ENCODE assay signal across 11 cellular contexts in genomic region chr15:39213385-39213840, GRCh38.
DNase-seq lines count a peak whose midpoint lies in the region; ATAC-seq and TF ChIP-seq lines count a peak whose summit lies in the region.
"Had no signal": no experiment of that assay in that cellular context is flagged by ENCODE, and none has a peak within 500 bp of the region (broad histone marks: within the 10 kb centered on the region; RNA-seq: fewer than 3 reads in every experiment).

No MANE protein-coding gene starts in this region.

- H3K4me3 ChIP-seq in AG10803 (ENCODE audit: low read length) (no peak overlapping the region), PC-9 (0 out of 2 replicates have a peak overlapping the region, but pooled peaks have one; percentile 26), fibroblast of lung (replicated peaks in 1 of 4; ENCODE audit: control extremely low read depth in 1 of 4, insufficient read depth in 1 of 4, low read depth in 3 of 4, low read length in 4 of 4) (no peak overlapping the region), mesodermal cell (ENCODE audit: extremely low read depth, insufficient read depth, low read length, poor library complexity, severe bottlenecking) (no peak overlapping the region)
- H3K4me3 ChIP-seq: BLaER1 treated with 17β-estradiol and CSF1 and Interleukin-3, amounts not matched to agents 10 nM and 100 nM; skin epidermis had no signal

- intact Hi-C loops in PC-9 (cut with micrococcal nuclease; ENCODE audit: unreplicated experiment), result loop anchor here (1.0 kb wide), 4 partner anchors 17 to 367 kb away; no protein-coding TSS in a partner anchor

- H3K9me3 ChIP-seq in PC-9 (ENCODE audit: insufficient read depth, low read depth) (peaks cover 13% of the 10 kb centered on the region), fibroblast of lung (ENCODE audit: control insufficient read depth, insufficient read depth, low read depth, low read length) (no peaks in the 10 kb centered on the region), mesodermal cell (ENCODE audit: control insufficient read depth, low read length) (peaks cover 31% of the 10 kb centered on the region)

- POLR2A ChIA-PET in PC-9 (lab: Charles Lee; ENCODE audit: unreplicated experiment), result interaction anchor here (0.5 to 1.2 kb wide), 18 partner anchors 9 to 532 kb away, joined by 3 to 36 read pairs (median 6); partner anchors contain the start of gene THBS1

- WGBS in mesodermal cell (ENCODE audit: insufficient coverage in 2 of 2), 2 experiments, result 30 to 31% methylated on average over 3 to 7 of the region's 7 CpGs

- H3K27ac ChIP-seq in PC-9 (peak overlapping the region; percentile 77), fibroblast of lung (ENCODE audit: insufficient read depth, low read length) (peak overlapping the region; percentile 45), mesodermal cell (ENCODE audit: low read depth, low read length, severe bottlenecking) (peak overlapping the region; percentile 97)
- H3K27ac ChIP-seq: BLaER1 treated with 17β-estradiol and CSF1 and Interleukin-3, amounts not matched to agents 10 nM and 100 nM; skin epidermis; VCaP had no signal

- TF ChIP-seq CTCF in AG10803 (conservative IDR thresholded peaks at IDR 0.05; ENCODE audit: low read length) (no peak), PC-9 (conservative IDR thresholded peaks at IDR 0.05) (no peak), fibroblast of lung (conservative IDR thresholded peaks at IDR 0.05 in 1 of 2, IDR thresholded peaks at IDR 0.05 in 1 of 2; ENCODE audit: low read depth in 1 of 2, low read length in 2 of 2) (no peak)

- H2AFZ ChIP-seq in PC-9 (no peak overlapping the region), fibroblast of lung (ENCODE audit: low read length) (no peak overlapping the region)

- H3K27me3 ChIP-seq in PC-9 (ENCODE audit: insufficient read depth, low read depth) (no peaks in the 10 kb centered on the region), fibroblast of lung (ENCODE audit: control insufficient read depth, insufficient read depth, low read length) (no peaks in the 10 kb centered on the region)
- H3K27me3 ChIP-seq: BLaER1 treated with 17β-estradiol and CSF1 and Interleukin-3, amounts not matched to agents 10 nM and 100 nM had no signal

- H3F3A ChIP-seq in PC-9 (ENCODE audit: insufficient read depth, low read depth), result peaks cover 14% of the 10 kb centered on the region

- no peak for ATAC-seq in HG03354 (IDR thresholded peaks at IDR 0.05; ENCODE audit: poor library complexity, severe bottlenecking, unreplicated experiment)
- no peak for ATAC-seq in GM19467 (IDR thresholded peaks at IDR 0.05; ENCODE audit: unreplicated experiment)
- no peak for ATAC-seq in HG02970 (IDR thresholded peaks at IDR 0.05; ENCODE audit: low FRiP score, unreplicated experiment)
- no peak for ATAC-seq in HG02678 (IDR thresholded peaks at IDR 0.05; ENCODE audit: unreplicated experiment)

- DNase-seq in AG10803 (ENCODE audit: low read depth) (peak; percentile 95), PC-9 (peak; percentile 85 to 97), fibroblast of lung (ENCODE audit: low read depth in 2 of 2) (peak; percentile 88 to 100)

- no TSS peak for BruUV-seq in PC-9 (replicated peaks; lab: Mats Ljungman, UMichigan)

- H4K20me1 ChIP-seq in PC-9 (ENCODE audit: insufficient read depth) (no peaks in the 10 kb centered on the region), fibroblast of lung (ENCODE audit: control insufficient read depth, extremely low read depth, insufficient read depth, low read length) (no peaks in the 10 kb centered on the region)
- H4K20me1 ChIP-seq: BLaER1 treated with 17β-estradiol and CSF1 and Interleukin-3, amounts not matched to agents 10 nM and 100 nM had no signal

- peak overlapping the region; percentile 46 for H3K4me2 ChIP-seq in PC-9
- no peak overlapping the region for H3K4me2 ChIP-seq in fibroblast of lung (ENCODE audit: extremely low read depth, insufficient read depth, low read length)
- H3K4me2 ChIP-seq: BLaER1 treated with 17β-estradiol and CSF1 and Interleukin-3, amounts not matched to agents 10 nM and 100 nM had no signal

- CTCF ChIA-PET in PC-9 (lab: Charles Lee), result interaction anchor here (0.6 to 1.3 kb wide), 3 partner anchors 17 to 367 kb away, joined by 3 to 5 read pairs (median 4); partner anchors contain the start of gene THBS1

- no peaks in the 10 kb centered on the region for H3K79me2 ChIP-seq in PC-9 (ENCODE audit: low read depth)
- H3K79me2 ChIP-seq in fibroblast of lung (ENCODE audit: control insufficient read depth, insufficient read depth, low read length), result no peaks in the 10 kb centered on the region

- peaks cover 16% of the 10 kb centered on the region for H3K4me1 ChIP-seq in PC-9 (replicated peaks; ENCODE audit: insufficient read depth)
- no peaks in the 10 kb centered on the region for H3K4me1 ChIP-seq in fibroblast of lung (ENCODE audit: control insufficient read depth, extremely low read depth, insufficient read depth, low read length)
- H3K4me1 ChIP-seq in mesodermal cell (ENCODE audit: control insufficient read depth, insufficient read depth, low read length, poor library complexity, severe bottlenecking), result peaks cover 16% of the 10 kb centered on the region
- H3K4me1 ChIP-seq: BLaER1 treated with 17β-estradiol and CSF1 and Interleukin-3, amounts not matched to agents 10 nM and 100 nM had no signal

- no peaks in the 10 kb centered on the region for H3K9me2 ChIP-seq in PC-9 (ENCODE audit: insufficient read depth)

- H3K36me3 ChIP-seq in PC-9 (ENCODE audit: low read depth) (no peaks in the 10 kb centered on the region), fibroblast of lung (ENCODE audit: control insufficient read depth, insufficient read depth, low read length) (no peaks in the 10 kb centered on the region), mesodermal cell (ENCODE audit: control insufficient read depth, insufficient read depth, low read length) (no peaks in the 10 kb centered on the region)
- H3K36me3 ChIP-seq: BLaER1 treated with 17β-estradiol and CSF1 and Interleukin-3, amounts not matched to agents 10 nM and 100 nM had no signal

- no peak overlapping the region for H3K9ac ChIP-seq in fibroblast of lung (ENCODE audit: insufficient read depth, low read length)
- H3K9ac ChIP-seq: BLaER1 treated with 17β-estradiol and CSF1 and Interleukin-3, amounts not matched to agents 10 nM and 100 nM had no signal

Comparison
In these comparisons a context has a peak if more than half of its experiments do, and no peak if none do; other contexts are left out.
1. H3K27ac ChIP-seq: peak in every context shown above with its lines; median percentile 97 in mesodermal cell; 77 in PC-9; 45 in fibroblast of lung.